In genomic region chrX:40615976-40616375, GRCh38 we compare ENCODE assay signal across 43 cellular contexts. TPM values are rescaled to one million over a fixed set of nuclear protein-coding genes. Genes with fewer than 3 reads are reported as not detected.
"Had no signal": no experiment of that assay in that cellular context is flagged by ENCODE, and none has a peak within 500 bp of the region (broad histone marks: within the 10 kb centered on the region; RNA-seq: fewer than 3 reads in every experiment).

No MANE protein-coding gene starts in this region.

- DNase-seq: activated effector memory CD4-positive, alpha-beta T cell treated with anti-CD3 and anti-CD28 coated beads, Interleukin-2, amount 50 U/mL, for 16 hours; activated effector memory CD4-positive, alpha-beta T cell treated with Interleukin-2 at 50 U/mL for 16 hours; activated gamma-delta T cell; activated gamma-delta T cell treated with Interleukin-2 at 50 U/mL for 16 hours; activated naive CD4-positive, alpha-beta T cell; activated naive CD4-positive, alpha-beta T cell treated with anti-CD3 and anti-CD28 coated beads for 36 hours; activated naive CD4-positive, alpha-beta T cell treated with anti-CD3 and anti-CD28 coated beads, Interleukin-2, amount 10 ng/mL, durations not matched to agents 7 days and 5 days; activated naive CD4-positive, alpha-beta T cell treated with anti-CD3 and anti-CD28 coated beads, Interleukin-2, amount 50 U/mL, for 16 hours; activated naive CD4-positive, alpha-beta T cell treated with Interleukin-2 at 50 U/mL for 16 hours; activated naive CD8-positive, alpha-beta T cell treated with anti-CD3 and anti-CD28 coated beads for 36 hours; activated naive CD8-positive, alpha-beta T cell treated with anti-CD3 and anti-CD28 coated beads, Interleukin-2, amount 10 ng/mL, durations not matched to agents 7 days and 5 days; activated naive CD8-positive, alpha-beta T cell treated with anti-CD3 and anti-CD28 coated beads, Interleukin-2, amount 50 U/mL, for 24 hours; activated T-cell treated with anti-CD3 and anti-CD28 coated beads, Interleukin-2, amount 50 U/mL, for 4 hours; activated T-cell treated with anti-CD3 and anti-CD28 coated beads, Interleukin-2, amount 50 U/mL, for 48 hours; activated T-cell treated with anti-CD3 and anti-CD28 coated beads, Interleukin-2, amount 50 U/mL, for 72 hours; adrenal gland; amniotic stem cell; amygdala; anterior cingulate cortex; aorta; body of pancreas; brain microvascular endothelial cell; caudate nucleus; central memory CD4-positive, alpha-beta T cell; cerebellar nuclear complex had no signal

- H3K27ac Mint-ChIP-seq: activated naive CD4-positive, alpha-beta T cell treated with anti-CD3 and anti-CD28 coated beads for 36 hours; activated naive CD4-positive, alpha-beta T cell treated with anti-CD3 and anti-CD28 coated beads, Interleukin-2, amount 10 ng/mL, durations not matched to agents 7 days and 5 days; activated naive CD4-positive, alpha-beta T cell treated with anti-CD3 and anti-CD28 coated beads, Interleukin-2, amount 50 U/mL, for 24 hours; activated naive CD4-positive, alpha-beta T cell treated with anti-CD3 and anti-CD28 coated beads, Interleukin-2, amount 50 U/mL, for 72 hours; activated naive CD8-positive, alpha-beta T cell; activated naive CD8-positive, alpha-beta T cell treated with anti-CD3 and anti-CD28 coated beads for 36 hours; activated naive CD8-positive, alpha-beta T cell treated with anti-CD3 and anti-CD28 coated beads, Interleukin-2, amount 10 ng/mL, durations not matched to agents 7 days and 5 days; activated naive CD8-positive, alpha-beta T cell treated with anti-CD3 and anti-CD28 coated beads, Interleukin-2, amount 50 U/mL, for 24 hours; activated T-cell treated with anti-CD3 and anti-CD28 coated beads, Interleukin-2, amount 50 U/mL, for 72 hours; activated T-helper 1 cell treated with anti-CD3 and anti-CD28 coated beads, Interleukin-12 subunit alpha, Interleukin-12 subunit beta, Interleukin-2, Interleukin-4 antibody, amounts not matched to agents 30 ng/mL and 10 ng/mL and 1 ng/mL, durations not matched to agents 14 hours and 24 hours and 36 hours; activated T-helper 17 cell treated with anti-CD3 and anti-CD28 coated beads, Interleukin-2, amount 50 U/mL, for 72 hours; activated T-helper 2 cell treated with anti-CD3 and anti-CD28 coated beads, Interferon-gamma antibody, Interleukin-2, Interleukin-4, amounts not matched to agents 10 μg/mL and 5 μg/mL and 100 μg/mL, durations not matched to agents 14 hours and 24 hours and 36 hours; brain had no signal

- H3K36me3 ChIP-seq: adrenal gland, ascending aorta, brain microvascular endothelial cell, breast epithelium, cardiac muscle cell had no signal

- H3K4me1 ChIP-seq: adrenal gland, ascending aorta, body of pancreas, breast epithelium had no signal

- H3K9me3 ChIP-seq: adrenal gland, ascending aorta, body of pancreas, breast epithelium had no signal

- H3K27ac ChIP-seq: adrenal gland, ascending aorta, brain microvascular endothelial cell, breast epithelium, cardiac muscle cell had no signal

- ATAC-seq: activated naive CD4-positive, alpha-beta T cell treated with anti-CD3 and anti-CD28 coated beads, Interleukin-2, amount 50 U/mL, for 72 hours; activated naive CD8-positive, alpha-beta T cell treated with anti-CD3 and anti-CD28 coated beads, Interleukin-2, amount 50 U/mL, for 24 hours; activated T-cell treated with anti-CD3 and anti-CD28 coated beads, Interleukin-2, amount 50 U/mL, for 4 hours; activated T-cell treated with anti-CD3 and anti-CD28 coated beads, Interleukin-2, amount 50 U/mL, for 72 hours; activated T-helper 17 cell treated with anti-CD3 and anti-CD28 coated beads, Interleukin-2, amount 50 U/mL, for 72 hours; body of pancreas had no signal

- H3K4me3 ChIP-seq: adrenal gland, ascending aorta, body of pancreas, breast epithelium, cardiac muscle cell had no signal

- H3K9me3 Mint-ChIP-seq: activated naive CD4-positive, alpha-beta T cell treated with anti-CD3 and anti-CD28 coated beads for 36 hours; activated naive CD4-positive, alpha-beta T cell treated with anti-CD3 and anti-CD28 coated beads, Interleukin-2, amount 10 ng/mL, durations not matched to agents 7 days and 5 days; activated naive CD4-positive, alpha-beta T cell treated with anti-CD3 and anti-CD28 coated beads, Interleukin-2, amount 50 U/mL, for 24 hours; activated naive CD4-positive, alpha-beta T cell treated with anti-CD3 and anti-CD28 coated beads, Interleukin-2, amount 50 U/mL, for 72 hours; activated naive CD8-positive, alpha-beta T cell treated with anti-CD3 and anti-CD28 coated beads for 36 hours; activated naive CD8-positive, alpha-beta T cell treated with anti-CD3 and anti-CD28 coated beads, Interleukin-2, amount 10 ng/mL, durations not matched to agents 7 days and 5 days; activated naive CD8-positive, alpha-beta T cell treated with anti-CD3 and anti-CD28 coated beads, Interleukin-2, amount 50 U/mL, for 24 hours; activated T-cell treated with anti-CD3 and anti-CD28 coated beads, Interleukin-2, amount 50 U/mL, for 4 hours; activated T-cell treated with anti-CD3 and anti-CD28 coated beads, Interleukin-2, amount 50 U/mL, for 72 hours; activated T-helper 1 cell treated with anti-CD3 and anti-CD28 coated beads, Interleukin-12 subunit alpha, Interleukin-12 subunit beta, Interleukin-2, Interleukin-4 antibody, amounts not matched to agents 30 ng/mL and 10 ng/mL and 1 ng/mL, durations not matched to agents 14 hours and 24 hours and 36 hours; activated T-helper 17 cell treated with anti-CD3 and anti-CD28 coated beads, Interleukin-2, amount 50 U/mL, for 72 hours; activated T-helper 2 cell treated with anti-CD3 and anti-CD28 coated beads, Interferon-gamma antibody, Interleukin-2, Interleukin-4, amounts not matched to agents 10 μg/mL and 5 μg/mL and 100 μg/mL, durations not matched to agents 14 hours and 24 hours and 36 hours; brain; central memory CD8-positive, alpha-beta T cell had no signal

- H3K27me3 ChIP-seq: adrenal gland, ascending aorta, body of pancreas, brain microvascular endothelial cell, cardiac muscle cell had no signal

- H3K36me3 Mint-ChIP-seq: activated naive CD4-positive, alpha-beta T cell treated with anti-CD3 and anti-CD28 coated beads, Interleukin-2, amount 10 ng/mL, durations not matched to agents 7 days and 5 days; activated naive CD4-positive, alpha-beta T cell treated with anti-CD3 and anti-CD28 coated beads, Interleukin-2, amount 50 U/mL, for 24 hours; activated naive CD4-positive, alpha-beta T cell treated with anti-CD3 and anti-CD28 coated beads, Interleukin-2, amount 50 U/mL, for 72 hours; activated naive CD8-positive, alpha-beta T cell; activated naive CD8-positive, alpha-beta T cell treated with anti-CD3 and anti-CD28 coated beads for 36 hours; activated naive CD8-positive, alpha-beta T cell treated with anti-CD3 and anti-CD28 coated beads, Interleukin-2, amount 10 ng/mL, durations not matched to agents 7 days and 5 days; brain had no signal

- FAIRE-seq: bronchial epithelial cell, colon had no signal

- H3K4me3 Mint-ChIP-seq: activated naive CD4-positive, alpha-beta T cell treated with anti-CD3 and anti-CD28 coated beads for 36 hours; activated naive CD4-positive, alpha-beta T cell treated with anti-CD3 and anti-CD28 coated beads, Interleukin-2, amount 10 ng/mL, durations not matched to agents 7 days and 5 days; activated naive CD4-positive, alpha-beta T cell treated with anti-CD3 and anti-CD28 coated beads, Interleukin-2, amount 50 U/mL, for 24 hours; activated naive CD8-positive, alpha-beta T cell; activated naive CD8-positive, alpha-beta T cell treated with anti-CD3 and anti-CD28 coated beads for 36 hours; activated naive CD8-positive, alpha-beta T cell treated with anti-CD3 and anti-CD28 coated beads, Interleukin-2, amount 10 ng/mL, durations not matched to agents 7 days and 5 days; activated naive CD8-positive, alpha-beta T cell treated with anti-CD3 and anti-CD28 coated beads, Interleukin-2, amount 50 U/mL, for 24 hours; activated T-cell treated with anti-CD3 and anti-CD28 coated beads, Interleukin-2, amount 50 U/mL, for 4 hours; activated T-cell treated with anti-CD3 and anti-CD28 coated beads, Interleukin-2, amount 50 U/mL, for 72 hours; activated T-helper 1 cell treated with anti-CD3 and anti-CD28 coated beads, Interleukin-12 subunit alpha, Interleukin-12 subunit beta, Interleukin-2, Interleukin-4 antibody, amounts not matched to agents 30 ng/mL and 10 ng/mL and 1 ng/mL, durations not matched to agents 14 hours and 24 hours and 36 hours; activated T-helper 17 cell treated with anti-CD3 and anti-CD28 coated beads, Interleukin-2, amount 50 U/mL, for 72 hours; brain; central memory CD8-positive, alpha-beta T cell had no signal

- H3K4me1 Mint-ChIP-seq: activated naive CD4-positive, alpha-beta T cell treated with anti-CD3 and anti-CD28 coated beads, Interleukin-2, amount 10 ng/mL, durations not matched to agents 7 days and 5 days; activated naive CD4-positive, alpha-beta T cell treated with anti-CD3 and anti-CD28 coated beads, Interleukin-2, amount 50 U/mL, for 24 hours; activated naive CD8-positive, alpha-beta T cell treated with anti-CD3 and anti-CD28 coated beads for 36 hours; activated naive CD8-positive, alpha-beta T cell treated with anti-CD3 and anti-CD28 coated beads, Interleukin-2, amount 10 ng/mL, durations not matched to agents 7 days and 5 days; activated T-helper 17 cell treated with anti-CD3 and anti-CD28 coated beads, Interleukin-2, amount 50 U/mL, for 72 hours; brain; central memory CD8-positive, alpha-beta T cell had no signal

- H3K27me3 Mint-ChIP-seq: activated naive CD4-positive, alpha-beta T cell treated with anti-CD3 and anti-CD28 coated beads, Interleukin-2, amount 10 ng/mL, durations not matched to agents 7 days and 5 days; activated naive CD4-positive, alpha-beta T cell treated with anti-CD3 and anti-CD28 coated beads, Interleukin-2, amount 50 U/mL, for 24 hours; activated naive CD8-positive, alpha-beta T cell; activated naive CD8-positive, alpha-beta T cell treated with anti-CD3 and anti-CD28 coated beads for 36 hours; activated naive CD8-positive, alpha-beta T cell treated with anti-CD3 and anti-CD28 coated beads, Interleukin-2, amount 10 ng/mL, durations not matched to agents 7 days and 5 days; activated naive CD8-positive, alpha-beta T cell treated with anti-CD3 and anti-CD28 coated beads, Interleukin-2, amount 50 U/mL, for 24 hours; activated T-helper 17 cell treated with anti-CD3 and anti-CD28 coated beads, Interleukin-2, amount 50 U/mL, for 72 hours; brain; central memory CD8-positive, alpha-beta T cell had no signal

RNA-seq across cellular contexts. Expression of gene MPC1L, which starts 7.3 kb away (rescaled TPM):
- total RNA-seq: activated naive CD4-positive, alpha-beta T cell treated with anti-CD3 and anti-CD28 coated beads for 36 hours; activated naive CD4-positive, alpha-beta T cell treated with anti-CD3 and anti-CD28 coated beads, Interleukin-2, amount 50 U/mL, for 72 hours; activated naive CD8-positive, alpha-beta T cell treated with anti-CD3 and anti-CD28 coated beads for 36 hours; activated naive CD8-positive, alpha-beta T cell treated with anti-CD3 and anti-CD28 coated beads, Interleukin-2, amount 10 ng/mL, durations not matched to agents 7 days and 5 days; activated T-cell treated with anti-CD3 and anti-CD28 coated beads, Interleukin-2, amount 50 U/mL, for 4 hours; activated T-cell treated with anti-CD3 and anti-CD28 coated beads, Interleukin-2, amount 50 U/mL, for 72 hours; activated T-helper 1 cell treated with anti-CD3 and anti-CD28 coated beads, Interleukin-12 subunit alpha, Interleukin-12 subunit beta, Interleukin-2, Interleukin-4 antibody, amounts not matched to agents 30 ng/mL and 10 ng/mL and 1 ng/mL, durations not matched to agents 14 hours and 24 hours and 36 hours; activated T-helper 17 cell treated with anti-CD3 and anti-CD28 coated beads, Interleukin-2, amount 50 U/mL, for 72 hours; activated T-helper 2 cell treated with anti-CD3 and anti-CD28 coated beads, Interferon-gamma antibody, Interleukin-2, Interleukin-4, amounts not matched to agents 10 μg/mL and 5 μg/mL and 100 μg/mL, durations not matched to agents 14 hours and 24 hours and 36 hours; adrenal gland; aorta; ascending aorta; astrocyte; body of pancreas; breast epithelium; bronchial epithelial cell; cardiac muscle cell; cardiac septum; cerebellum; chondrocyte had no signal
- polyA plus RNA-seq: adipose tissue, adrenal gland, aorta, cardiac muscle cell had no signal
